ENCODE assay signal across 9 cellular contexts in genomic region chr13:100129605-100130004, GRCh38. TPM values are rescaled to one million over a fixed set of nuclear protein-coding genes. Genes with fewer than 3 reads are reported as not detected.
DNase-seq lines count a peak whose midpoint lies in the region; ATAC-seq, FAIRE-seq and TF ChIP-seq lines count a peak whose summit lies in the region.
"Had no signal": no experiment of that assay in that cellular context is flagged by ENCODE, and none has a peak within 500 bp of the region (broad histone marks: within the 10 kb centered on the region; RNA-seq: fewer than 3 reads in every experiment).

No MANE protein-coding gene starts in this region.

- DNase-seq in GM12865 (ENCODE audit: low read depth) (peak; percentile 72), germinal center (ENCODE audit: low spot score) (peak; percentile 4), urothelium cell line (ENCODE audit: low spot score) (no peak), NCI-H1417 (lab: John Stamatoyannopoulos, UW) (no peak), breast epithelium (ENCODE audit: low spot score in 2 of 2) (no peak)
- DNase-seq: activated CD4-positive, alpha-beta T cell treated with anti-CD3 and anti-CD28 coated beads for 4 hours had no signal

- no peaks in the 10 kb centered on the region for H3K36me3 ChIP-seq in breast epithelium

- no peaks in the 10 kb centered on the region for H3K9me3 ChIP-seq in breast epithelium

- FAIRE-seq in urothelium cell line (lab: Jason Lieb, UNC): no peak

- no peaks in the 10 kb centered on the region for H3K4me1 ChIP-seq in breast epithelium

- no peak overlapping the region for H3K4me3 ChIP-seq in GM12865 (ENCODE audit: low read depth, low read length)
- H3K4me3 ChIP-seq in breast epithelium: no peak overlapping the region

- H3K27ac ChIP-seq in breast epithelium: no peak overlapping the region

- TF ChIP-seq POLR2A in breast epithelium (IDR thresholded peaks at IDR 0.05): no peak

- ATAC-seq in GM21423 (IDR thresholded peaks at IDR 0.05; ENCODE audit: unreplicated experiment) (peak; percentile 92), HG03558 (IDR thresholded peaks at IDR 0.05; ENCODE audit: extremely low read depth, unreplicated experiment) (peak; percentile 73), HG03095 (IDR thresholded peaks at IDR 0.05; ENCODE audit: unreplicated experiment) (no peak)

- TF ChIP-seq CTCF in GM12865 (IDR thresholded peaks at IDR 0.05; ENCODE audit: insufficient read depth, low read depth, low read length, missing control alignments) (no peak), breast epithelium (IDR thresholded peaks at IDR 0.05) (no peak)

- intact Hi-C loops in breast epithelium (cut with DNase I; ENCODE audit: low total_unique reads): no loop called here

- no peaks in the 10 kb centered on the region for H3K27me3 ChIP-seq in breast epithelium

RNA-seq across cellular contexts. Expression of gene PCCA, which starts 40.7 kb away (rescaled TPM):
- total RNA-seq in breast epithelium: 10 to 100 TPM; 46.6 to 69.8 (median 64.7) TPM

Comparison
In these comparisons a context has a peak if more than half of its experiments do, and no peak if none do; other contexts are left out.
1. DNase-seq: peak in GM12865 (single experiment) and germinal center (single experiment); none in urothelium cell line (single experiment), NCI-H1417 (0 of 3) and breast epithelium (0 of 2).